22 cellular contexts compared by ENCODE assay signal in the genomic region with DNA sequence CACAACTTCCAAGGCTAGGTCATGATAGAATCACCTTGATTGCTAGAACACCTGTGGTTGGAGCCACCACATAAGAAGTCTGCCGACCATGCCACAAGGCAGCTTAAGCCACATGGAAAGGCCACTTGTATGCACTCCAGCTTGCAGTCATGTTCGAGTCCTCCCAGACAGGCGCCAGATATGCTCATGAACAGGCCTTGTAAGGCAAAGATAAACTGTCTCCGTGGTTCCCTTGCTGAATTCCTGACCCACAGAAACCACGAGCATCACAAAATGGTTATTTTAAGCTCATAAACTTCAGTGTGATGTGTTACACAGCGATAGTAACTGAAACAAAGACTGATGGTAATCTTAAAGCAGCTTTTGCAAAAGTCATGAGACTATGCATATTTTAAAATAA.
"Had no signal": no experiment of that assay in that cellular context is flagged by ENCODE, and none has a peak within 500 bp of the region (broad histone marks: within the 10 kb centered on the region; RNA-seq: fewer than 3 reads in every experiment).

No MANE protein-coding gene starts in this region.

- H3K9me3 ChIP-seq: ascending aorta, testis, vagina had no signal

- DNase-seq: activated B cell treated with CpG ODN at 0.5 μM for 24 hours; activated CD4-positive, alpha-beta T cell treated with anti-CD3 and anti-CD28 coated beads for 36 hours; activated CD4-positive, alpha-beta T cell treated with anti-CD3 and anti-CD28 coated beads, Interleukin-2, amount 50 U/mL, for 4 hours; activated CD8-positive, alpha-beta memory T cell treated with anti-CD3 and anti-CD28 coated beads for 24 hours; activated CD8-positive, alpha-beta memory T cell treated with anti-CD3 and anti-CD28 coated beads, Interleukin-2, amount 50 U/mL, for 4 hours; activated T-cell treated with anti-CD3 and anti-CD28 coated beads, Interleukin-2, amount 50 U/mL, for 24 hours; dermis blood vessel endothelial cell; effector memory CD4-positive, alpha-beta T cell; hypothalamus; left ventricle myocardium superior; nephron progenitor cell; nucleus accumbens; spleen; stimulated activated CD4-positive, alpha-beta T cell treated with anti-CD3 and anti-CD28 coated beads, Interleukin-4, amount 100 ng/mL, for 1 hour; stimulated activated naive CD4-positive, alpha-beta T cell; T1000; testis had no signal

- H3K27me3 ChIP-seq: ascending aorta, spleen, testis, vagina had no signal

- H3K4me3 ChIP-seq: ascending aorta, cardiac muscle cell, spleen, testis, vagina had no signal

- H3K27ac ChIP-seq: ascending aorta, cardiac muscle cell, spleen, testis, vagina had no signal

- ATAC-seq: activated CD4-positive, alpha-beta T cell treated with anti-CD3 and anti-CD28 coated beads for 36 hours; activated naive CD4-positive, alpha-beta T cell treated with anti-CD3 and anti-CD28 coated beads, Interleukin-2, amount 50 U/mL, for 72 hours; activated T-helper 17 cell treated with anti-CD3 and anti-CD28 coated beads, Interleukin-2, amount 50 U/mL, for 72 hours; left ventricle myocardium superior had no signal

- H3K36me3 ChIP-seq: ascending aorta, cardiac muscle cell, spleen, vagina had no signal

- H3K4me1 ChIP-seq: spleen, testis, vagina had no signal
